ENCODE assay signal across 8 cellular contexts in the genomic region with DNA sequence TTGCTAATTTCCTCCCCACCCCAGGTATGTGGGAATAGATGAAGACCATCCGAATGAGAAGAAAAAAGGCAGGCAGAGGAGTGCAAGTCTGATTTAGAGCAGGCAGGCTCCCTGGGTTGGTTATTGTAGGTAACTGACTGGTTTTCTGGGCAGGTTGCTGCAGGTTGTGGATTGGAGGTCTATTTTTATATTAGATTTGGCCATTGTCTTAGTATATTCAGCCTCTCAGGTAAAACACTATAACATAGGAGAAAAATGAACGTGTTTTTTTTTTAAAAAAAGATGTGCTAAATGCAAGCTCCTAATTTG. TPM values are rescaled to one million over a fixed set of nuclear protein-coding genes. Genes with fewer than 3 reads are reported as not detected.
DNase-seq lines count a peak whose midpoint lies in the region; TF ChIP-seq lines count a peak whose summit lies in the region.

No MANE protein-coding gene starts in this region.

- DNase-seq in Caco-2 (no peak), MM.1S (no peak), osteoblast (ENCODE audit: insufficient read length, low spot score, missing footprints) (no peak), medulla oblongata (ENCODE audit: extremely low spot score) (no peak), midbrain (lab: John Stamatoyannopoulos, UW) (no peak)
- DNase-seq in central memory CD4-positive, alpha-beta T cell = no peak
- no peak for DNase-seq in NK-92 treated with Interleukin-12 subunit alpha and Interleukin-12 subunit beta, amount 100 ng/mL, for 24 hours (lab: John Stamatoyannopoulos, UW)

- no peaks in the 10 kb centered on the region for H3K9me3 Mint-ChIP-seq in Caco-2 (ENCODE audit: unreplicated experiment)

- H3K27ac Mint-ChIP-seq in Caco-2 (ENCODE audit: unreplicated experiment) = peak overlapping the region; percentile 85

- H3F3A ChIP-seq in MM.1S (ENCODE audit: insufficient read depth, low read length) = peaks cover 16% of the 10 kb centered on the region

- TSS peak; percentile 86 for BruUV-seq in Caco-2 (replicated peaks; lab: Mats Ljungman, UMichigan)

- no peaks in the 10 kb centered on the region for H3K9me3 ChIP-seq in Caco-2
- no peaks in the 10 kb centered on the region for H3K9me3 ChIP-seq in MM.1S (replicated peaks; ENCODE audit: insufficient read depth, low read length)
- no peaks in the 10 kb centered on the region for H3K9me3 ChIP-seq in endocrine pancreas (ENCODE audit: control insufficient read depth, low read length)
- no peaks in the 10 kb centered on the region for H3K9me3 ChIP-seq in osteoblast (ENCODE audit: low read depth, low read length)

- CTCF ChIA-PET in Caco-2 (lab: Charles Lee) = interaction anchor here (0.7 to 1.6 kb wide), 5 partner anchors 35 to 246 kb away, joined by 3 to 12 read pairs (median 3); partner anchors contain the start of gene SIRT5

- no peaks in the 10 kb centered on the region for H3K27me3 Mint-ChIP-seq in Caco-2 (ENCODE audit: insufficient read depth, unreplicated experiment)

- intact Hi-C loops in Caco-2 (cut with micrococcal nuclease; ENCODE audit: unreplicated experiment) = loop anchor here (1.0 to 5.0 kb wide), 5 partner anchors 12 to 246 kb away; partner anchors contain the start of gene SIRT5

- H3K4me3 Mint-ChIP-seq in Caco-2 (ENCODE audit: unreplicated experiment) = peak overlapping the region; percentile 81

- H3K4me1 ChIP-seq in Caco-2 (peaks cover 36% of the 10 kb centered on the region), MM.1S (ENCODE audit: low read length) (peaks cover 32% of the 10 kb centered on the region), endocrine pancreas (ENCODE audit: control insufficient read depth, insufficient read depth, low read length) (peaks cover 6% of the 10 kb centered on the region), osteoblast (ENCODE audit: insufficient read depth, low read length) (peaks cover 12% of the 10 kb centered on the region)

- no peak for TF ChIP-seq CTCF in Caco-2 (IDR thresholded peaks at IDR 0.05; ENCODE audit: insufficient read depth in 1 of 2, low read depth in 1 of 2, low read length in 1 of 2, severe bottlenecking in 1 of 2, unreplicated experiment in 1 of 2)
- no peak for TF ChIP-seq CTCF in MM.1S (IDR thresholded peaks at IDR 0.05; ENCODE audit: low read length)
- TF ChIP-seq CTCF in osteoblast (IDR thresholded peaks at IDR 0.05; ENCODE audit: extremely low read depth, low read depth, low read length) = no peak

- H3K4me3 ChIP-seq in Caco-2 (ENCODE audit: low read depth, low read length) (peak overlapping the region; percentile 88), MM.1S (ENCODE audit: low read length) (peak overlapping the region; percentile 68), endocrine pancreas (ENCODE audit: control insufficient read depth, insufficient read depth, low read length) (peak overlapping the region; percentile 80), osteoblast (ENCODE audit: insufficient read depth, low read length) (peak overlapping the region; percentile 98)

- H3K27ac ChIP-seq in MM.1S (ENCODE audit: low read length) (peak overlapping the region; percentile 80), osteoblast (ENCODE audit: low read depth, low read length) (peak overlapping the region; percentile 63)

- H3K36me3 ChIP-seq in Caco-2 (ENCODE audit: control insufficient read depth, insufficient read depth, low read length) (no peaks in the 10 kb centered on the region), MM.1S (replicated peaks; ENCODE audit: insufficient read depth, low read length) (no peaks in the 10 kb centered on the region), endocrine pancreas (ENCODE audit: control insufficient read depth, insufficient read depth, low read length) (no peaks in the 10 kb centered on the region), osteoblast (ENCODE audit: insufficient read depth, low read length) (peaks cover 7% of the 10 kb centered on the region)

- peaks cover 24% of the 10 kb centered on the region for H3K4me1 Mint-ChIP-seq in Caco-2 (ENCODE audit: low read depth, unreplicated experiment)

- H3K36me3 Mint-ChIP-seq in Caco-2 (ENCODE audit: insufficient read depth, unreplicated experiment) = peaks cover 38% of the 10 kb centered on the region

- no peaks in the 10 kb centered on the region for H3K9me2 ChIP-seq in MM.1S (replicated peaks; ENCODE audit: insufficient read depth, low read length)

- H3K9ac ChIP-seq in MM.1S (ENCODE audit: low read length) (peak overlapping the region; percentile 87), endocrine pancreas (ENCODE audit: control insufficient read depth, insufficient read depth, low read length) (peak overlapping the region; percentile 76)

- POLR2A ChIA-PET in Caco-2 (lab: Charles Lee) = interaction anchor here (0.6 to 1.5 kb wide), 11 partner anchors 9 to 287 kb away, joined by 3 to 7 read pairs (median 4); partner anchors contain the start of gene NOL7

- no peaks in the 10 kb centered on the region for H4K20me1 ChIP-seq in MM.1S (ENCODE audit: insufficient read depth, low read length)
- H4K20me1 ChIP-seq in osteoblast (ENCODE audit: insufficient read depth, low read length) = no peaks in the 10 kb centered on the region

- no peaks in the 10 kb centered on the region for H3K27me3 ChIP-seq in Caco-2 (replicated peaks; ENCODE audit: control insufficient read depth, insufficient read depth, low read length)
- H3K27me3 ChIP-seq in MM.1S (replicated peaks; ENCODE audit: insufficient read depth, low read length) = no peaks in the 10 kb centered on the region
- H3K27me3 ChIP-seq in endocrine pancreas (ENCODE audit: control insufficient read depth, insufficient read depth, low read length) = no peaks in the 10 kb centered on the region
- H3K27me3 ChIP-seq in osteoblast (ENCODE audit: insufficient read depth, low read length) = no peaks in the 10 kb centered on the region

- H3K4me2 ChIP-seq in MM.1S (ENCODE audit: low read depth, low read length) (peak overlapping the region; percentile 95), osteoblast (ENCODE audit: insufficient read depth, low read length) (peak overlapping the region; percentile 78)

- H2AFZ ChIP-seq in MM.1S (ENCODE audit: low read length) (peak overlapping the region; percentile 88), osteoblast (ENCODE audit: low read length) (peak overlapping the region; percentile 82)

- H3K79me2 ChIP-seq in MM.1S (ENCODE audit: low read length) = peaks cover 18% of the 10 kb centered on the region
- peaks cover 17% of the 10 kb centered on the region for H3K79me2 ChIP-seq in osteoblast (ENCODE audit: insufficient read depth, low read length)

RNA-seq across cellular contexts. Expression of gene TBC1D7, which starts 0.5 kb away (rescaled TPM):
- total RNA-seq in Caco-2 (2022) = 132 and 152 TPM in 2 replicates
- total RNA-seq in osteoblast = 18.8 and 25.3 TPM in 2 replicates
